8 cellular contexts compared by ENCODE assay signal in genomic region chr16:15427648-15428239, GRCh38. TPM values are rescaled to one million over a fixed set of nuclear protein-coding genes. Genes with fewer than 3 reads are reported as not detected.
DNase-seq lines count a peak whose midpoint lies in the region; ATAC-seq lines count a peak whose summit lies in the region.

No MANE protein-coding gene starts in this region.

- ATAC-seq in HG02623 (IDR thresholded peaks at IDR 0.05; ENCODE audit: unreplicated experiment), result no peak

- DNase-seq in NCI-H146 (lab: John Stamatoyannopoulos, UW), result peak; percentile 24
- DNase-seq in NCI-H146 treated with DMSO at 0.1 percent for 48 hours (lab: John Stamatoyannopoulos, UW; ENCODE audit: unreplicated experiment), result no peak
- DNase-seq in NCI-H2171 treated with DMSO at 0.1 percent for 48 hours (lab: John Stamatoyannopoulos, UW), result peak; percentile 57
- peak; percentile 14 to 51 for DNase-seq in activated CD4-positive, alpha-beta T cell treated with anti-CD3 and anti-CD28 coated beads, Interleukin-2, amount 50 U/mL, for 24 hours (ENCODE audit: low read depth in 1 of 2, low spot score in 1 of 2)
- peak; percentile 85 for DNase-seq in dermis blood vessel endothelial cell
- DNase-seq in lung microvascular endothelial cell (ENCODE audit: low read depth in 2 of 2), result peak; percentile 83 to 91
- peak; percentile 10 to 32 for DNase-seq in stimulated activated CD8-positive, alpha-beta memory T cell treated with anti-CD3 and anti-CD28 coated beads, Interleukin-15, amount 100 ng/mL, for 4 hours (ENCODE audit: low read depth in 2 of 2)

RNA-seq across cellular contexts. Expression of gene BMERB1, which starts 6.6 kb away (rescaled TPM):
- total RNA-seq in dermis blood vessel endothelial cell (12.5 and 12.6 TPM in 2 replicates), lung microvascular endothelial cell (12.3 and 15.5 TPM in 2 replicates)

RNA-seq across cellular contexts. Expression of gene MPV17L, which starts 32.2 kb away (rescaled TPM):
- total RNA-seq in dermis blood vessel endothelial cell (0.19 and 0.34 TPM in 2 replicates), lung microvascular endothelial cell (under 0.01 and 0.20 TPM in 2 replicates)

RNA-seq across cellular contexts. Expression of gene NPIPA5, which starts 49.6 kb away (rescaled TPM):
- total RNA-seq in dermis blood vessel endothelial cell, result 0.98 and 1.0 TPM in 2 replicates
- 0.44 and 0.99 TPM in 2 replicates for total RNA-seq in lung microvascular endothelial cell
